14 cellular contexts compared by ENCODE assay signal in the genomic region with DNA sequence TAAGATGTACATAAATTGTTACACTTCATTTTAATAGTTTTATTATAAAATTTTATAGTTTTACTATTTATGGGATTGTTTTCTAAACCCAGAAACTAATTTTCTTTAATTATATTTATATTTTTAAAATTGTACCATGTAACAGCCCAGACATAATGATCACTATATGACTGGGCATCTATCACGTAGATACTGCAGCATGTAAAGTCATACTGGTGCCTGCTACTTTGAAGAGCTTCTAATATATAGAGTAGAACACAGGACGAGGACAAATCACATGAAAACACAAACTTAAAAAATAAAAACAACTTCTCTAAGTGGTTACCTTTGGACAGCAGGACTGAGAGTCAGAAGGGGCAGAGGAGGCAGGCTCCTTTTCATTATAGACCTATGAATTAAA. TPM values are rescaled to one million over a fixed set of nuclear protein-coding genes. Genes with fewer than 3 reads are reported as not detected.
DNase-seq lines count a peak whose midpoint lies in the region; TF ChIP-seq lines count a peak whose summit lies in the region.
"Had no signal": no experiment of that assay in that cellular context is flagged by ENCODE, and none has a peak within 500 bp of the region (broad histone marks: within the 10 kb centered on the region; RNA-seq: fewer than 3 reads in every experiment).

No MANE protein-coding gene starts in this region.

- DNase-seq in GM12865 (ENCODE audit: low read depth), result no peak
- no peak for DNase-seq in T-helper 2 cell treated with Interferon-gamma antibody and Interleukin-4, amounts not matched to agents 5 μg/mL and 100 μg/mL, for 36 hours (ENCODE audit: low spot score)
- no peak for DNase-seq in immature natural killer cell
- DNase-seq in NCI-H1436 (lab: John Stamatoyannopoulos, UW), result no peak
- no peak for DNase-seq in lower leg skin (ENCODE audit: low spot score in 2 of 2)
- DNase-seq in NCI-H524 treated with DMSO at 0.1 percent for 48 hours (lab: John Stamatoyannopoulos, UW), result no peak
- no peak for DNase-seq in A673 (ENCODE audit: low spot score)
- DNase-seq: DMS79 treated with DMSO at 0.1 percent for 48 hours, NCI-H1436 treated with DMSO at 0.1 percent for 48 hours, NCI-H226, nucleus accumbens had no signal

- H3K27me3 Mint-ChIP-seq in T-helper 2 cell treated with Interferon-gamma antibody and Interleukin-4, amounts not matched to agents 5 μg/mL and 100 μg/mL, for 36 hours (ENCODE audit: low read depth), result no peaks in the 10 kb centered on the region
- peaks cover 2 to 7% (median 3%) of the 10 kb centered on the region in 3 donors for H3K27me3 Mint-ChIP-seq in immature natural killer cell (ENCODE audit: low read depth in 3 of 3)

- WGBS in lower leg skin, 2 donors, result 84 to 88% methylated on average over 2 of the region's 2 CpGs

- H3K9me3 ChIP-seq in BLaER1 (no peaks in the 10 kb centered on the region), A673 (ENCODE audit: low read depth, low read length, poor library complexity, severe bottlenecking) (no peaks in the 10 kb centered on the region)
- H3K9me3 ChIP-seq: HAP-1 had no signal

- peaks cover 44% of the 10 kb centered on the region for H3K4me1 ChIP-seq in BLaER1
- no peaks in the 10 kb centered on the region for H3K4me1 ChIP-seq in A673 (ENCODE audit: insufficient read depth, low read length, poor library complexity, severe bottlenecking)
- H3K4me1 ChIP-seq: HAP-1 had no signal

- peaks cover 46% of the 10 kb centered on the region for H3K36me3 Mint-ChIP-seq in T-helper 2 cell treated with Interferon-gamma antibody and Interleukin-4, amounts not matched to agents 5 μg/mL and 100 μg/mL, for 36 hours (ENCODE audit: low read depth)
- H3K36me3 Mint-ChIP-seq in immature natural killer cell, result peaks cover 4 to 16% (median 10%) of the 10 kb centered on the region in 3 donors

- no TSS peak for BruUV-seq in A673 (replicated peaks; lab: Mats Ljungman, UMichigan)

- no peak for TF ChIP-seq CTCF in GM12865 (IDR thresholded peaks at IDR 0.05; ENCODE audit: insufficient read depth, low read depth, low read length, missing control alignments)
- TF ChIP-seq CTCF in lower leg skin (IDR thresholded peaks at IDR 0.05), result no peak
- TF ChIP-seq CTCF in A673 (conservative IDR thresholded peaks at IDR 0.05; ENCODE audit: low read depth, low read length), result no peak

- H3K27ac ChIP-seq in BLaER1 (peak overlapping the region; percentile 94), A673 (ENCODE audit: low read depth, low read length, poor library complexity, severe bottlenecking) (no peak overlapping the region)
- H3K27ac ChIP-seq: coronary artery had no signal

- H3K4me3 ChIP-seq in BLaER1 (peak overlapping the region; percentile 76), GM12865 (ENCODE audit: low read depth, low read length) (peak overlapping the region; percentile 75; the same call in 1 of the 2 replicates), lower leg skin (ENCODE audit: low read depth, poor library complexity, severe bottlenecking) (no peak overlapping the region), A673 (ENCODE audit: low read depth, low read length, poor library complexity, severe bottlenecking) (no peak overlapping the region)
- H3K4me3 ChIP-seq: coronary artery, HAP-1 had no signal

- peak overlapping the region; percentile 96 for H3K9ac ChIP-seq in BLaER1

- H3K4me3 Mint-ChIP-seq in T-helper 2 cell treated with Interferon-gamma antibody and Interleukin-4, amounts not matched to agents 5 μg/mL and 100 μg/mL, for 36 hours, result peak overlapping the region; percentile 97
- peak overlapping the region; percentile 61 to 94 (median 81) for H3K4me3 Mint-ChIP-seq in immature natural killer cell

- H3K4me2 ChIP-seq in BLaER1, result peak overlapping the region; percentile 93

- intact Hi-C loops in lower leg skin (cut with DNase I; ENCODE audit: low total_unique reads) (no loop called here), A673 (cut with micrococcal nuclease; ENCODE audit: unreplicated experiment) (no loop called here)

- H3K36me3 ChIP-seq in BLaER1 (peaks cover 24% of the 10 kb centered on the region), A673 (ENCODE audit: insufficient read depth, low read length, poor library complexity, severe bottlenecking) (no peaks in the 10 kb centered on the region)
- H3K36me3 ChIP-seq: HAP-1 had no signal

- H3K27me3 ChIP-seq in BLaER1, result no peaks in the 10 kb centered on the region
- H3K27me3 ChIP-seq in A673 (replicated peaks; ENCODE audit: insufficient read depth, low read depth, low read length, poor library complexity), result no peaks in the 10 kb centered on the region

- POLR2A ChIA-PET in A673 (lab: Charles Lee; ENCODE audit: low non-redundant PET), result no interaction called here

- peaks cover 55% of the 10 kb centered on the region for H3K4me1 Mint-ChIP-seq in T-helper 2 cell treated with Interferon-gamma antibody and Interleukin-4, amounts not matched to agents 5 μg/mL and 100 μg/mL, for 36 hours (ENCODE audit: low read depth)
- H3K4me1 Mint-ChIP-seq in immature natural killer cell, result peaks cover 62 to 90% of the 10 kb centered on the region in 2 donors

- TF ChIP-seq POLR2A in lower leg skin (IDR thresholded peaks at IDR 0.05), result no peak

- H3K9me3 Mint-ChIP-seq in T-helper 2 cell treated with Interferon-gamma antibody and Interleukin-4, amounts not matched to agents 5 μg/mL and 100 μg/mL, for 36 hours, result no peaks in the 10 kb centered on the region
- H3K9me3 Mint-ChIP-seq in immature natural killer cell, result no peaks in the 10 kb centered on the region

- peak overlapping the region; percentile 84 for H3K27ac Mint-ChIP-seq in T-helper 2 cell treated with Interferon-gamma antibody and Interleukin-4, amounts not matched to agents 5 μg/mL and 100 μg/mL, for 36 hours
- H3K27ac Mint-ChIP-seq in immature natural killer cell, result peak overlapping the region; percentile 4 to 96 (median 80)

- peaks cover 33% of the 10 kb centered on the region for H4K20me1 ChIP-seq in BLaER1

- CTCF ChIA-PET in A673 (lab: Charles Lee), result no interaction called here

RNA-seq across cellular contexts. Expression of a gene that starts 5.3 kb away (rescaled TPM):
- polyA plus RNA-seq in immature natural killer cell, result 100 to 1,000 TPM in 1 of 3 donors, 10 to 100 TPM in 2; 76.8 to 128 (median 92.9) TPM
- 100 to 1,000 TPM; 112 to 137 (median 125) TPM for total RNA-seq in lower leg skin
- 29.1 and 31.5 TPM in 2 replicates for total RNA-seq in A673 (2021)

RNA-seq across cellular contexts. Expression of a gene that starts 47.5 kb away (rescaled TPM):
- 1 to 10 TPM; 3.6 to 5.4 (median 4.4) TPM for polyA plus RNA-seq in immature natural killer cell
- 10 to 100 TPM in 2 of 4 donors, 1 to 10 TPM in 2; 7.2 to 11.2 (median 9.8) TPM for total RNA-seq in lower leg skin
- 11.9 and 12.5 TPM in 2 replicates for total RNA-seq in A673 (2021)

Comparison
In these comparisons a context has a peak if more than half of its experiments do, and no peak if none do; other contexts are left out.
1. H3K4me3 ChIP-seq: peak in BLaER1 (single experiment) and GM12865 (single experiment); none in lower leg skin (single experiment) and A673 (single experiment).